ENCODE assay signal across 27 cellular contexts in the genomic region with DNA sequence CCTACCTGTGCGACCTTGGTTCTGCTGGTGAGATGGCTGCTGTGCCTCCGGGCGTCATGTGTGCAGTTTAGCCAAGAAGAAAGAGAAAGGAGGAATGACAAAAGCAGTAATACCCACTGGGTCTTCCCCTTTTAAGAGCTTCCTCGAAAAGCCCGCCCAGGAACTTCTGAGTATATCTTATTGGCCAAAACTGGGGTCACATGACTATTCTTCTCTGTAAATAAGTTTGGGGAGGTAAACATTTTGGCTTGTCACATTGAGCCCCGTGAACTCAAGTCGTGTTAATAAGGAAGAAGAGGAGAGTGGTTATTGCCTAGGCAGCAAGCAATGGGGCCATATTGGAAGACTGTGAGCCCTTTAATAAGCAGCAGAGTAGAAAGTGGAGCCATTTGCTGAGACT.
"Had no signal": no experiment of that assay in that cellular context is flagged by ENCODE, and none has a peak within 500 bp of the region (broad histone marks: within the 10 kb centered on the region; RNA-seq: fewer than 3 reads in every experiment).

No MANE protein-coding gene starts in this region.

- H3K9ac ChIP-seq: parathyroid adenoma had no signal

- H3K27me3 Mint-ChIP-seq: progenitor cell of endocrine pancreas had no signal

- H3K4me3 ChIP-seq: ovary, psoas muscle, right lobe of liver, sigmoid colon, stomach, thoracic aorta, thyroid gland, tibial nerve, upper lobe of left lung, vagina had no signal

- H3K36me3 ChIP-seq: ovary, right lobe of liver, sigmoid colon, stomach, thoracic aorta, thyroid gland, tibial nerve, upper lobe of left lung, vagina had no signal

- H3K36me3 Mint-ChIP-seq: natural killer cell treated with Interleukin-12 subunit alpha and Interleukin-12 subunit beta and Interleukin-15 and Interleukin-18, amount 100 ng/mL, for 72 hours; stimulated activated effector memory CD8-positive, alpha-beta T cell treated with anti-CD3 and anti-CD28 coated beads, Interleukin-12 subunit alpha, Interleukin-12 subunit beta, amount 100 ng/mL, for 72 hours; stimulated activated naive B cell treated with anti-CD40 and anti-IgM and Interleukin-4, amounts not matched to agents 10 μg/mL and 1 μg/mL and 100 μg/mL, for 72 hours had no signal

- H3K79me2 ChIP-seq: parathyroid adenoma had no signal

- H3K4me3 Mint-ChIP-seq: natural killer cell treated with Interleukin-12 subunit alpha and Interleukin-12 subunit beta and Interleukin-15 and Interleukin-18, amount 100 ng/mL, for 72 hours; nephron progenitor cell; neural crest cell; stimulated activated effector memory CD8-positive, alpha-beta T cell treated with anti-CD3 and anti-CD28 coated beads, Interleukin-12 subunit alpha, Interleukin-12 subunit beta, amount 100 ng/mL, for 72 hours; stimulated activated naive B cell treated with anti-CD40 and anti-IgM and Interleukin-4, amounts not matched to agents 10 μg/mL and 1 μg/mL and 100 μg/mL, for 72 hours; stimulated activated naive CD8-positive, alpha-beta T cell treated with anti-CD3 and anti-CD28 coated beads, Interleukin-15, Interleukin-2, amounts not matched to agents 100 ng/mL and 50 ng/mL, for 24 hours had no signal

- H2AFZ ChIP-seq: parathyroid adenoma had no signal

- H3K4me1 Mint-ChIP-seq: neural crest cell; stimulated activated effector memory CD8-positive, alpha-beta T cell treated with anti-CD3 and anti-CD28 coated beads, Interleukin-12 subunit alpha, Interleukin-12 subunit beta, amount 100 ng/mL, for 72 hours; stimulated activated naive B cell treated with anti-CD40 and anti-IgM and Interleukin-4, amounts not matched to agents 10 μg/mL and 1 μg/mL and 100 μg/mL, for 72 hours had no signal

- H3K27ac ChIP-seq: ovary, parathyroid adenoma, psoas muscle, right lobe of liver, sigmoid colon, stomach, thoracic aorta, thyroid gland, tibial nerve, upper lobe of left lung, vagina had no signal

- H3K4me1 ChIP-seq: parathyroid adenoma, psoas muscle, right lobe of liver, stomach, thyroid gland, tibial nerve, upper lobe of left lung, vagina had no signal

- H3K9me3 Mint-ChIP-seq: natural killer cell treated with Interleukin-12 subunit alpha and Interleukin-12 subunit beta and Interleukin-15 and Interleukin-18, amount 100 ng/mL, for 72 hours; stimulated activated effector memory CD8-positive, alpha-beta T cell treated with anti-CD3 and anti-CD28 coated beads, Interleukin-12 subunit alpha, Interleukin-12 subunit beta, amount 100 ng/mL, for 72 hours; stimulated activated naive B cell treated with anti-CD40 and anti-IgM and Interleukin-4, amounts not matched to agents 10 μg/mL and 1 μg/mL and 100 μg/mL, for 72 hours; stimulated activated naive CD8-positive, alpha-beta T cell treated with anti-CD3 and anti-CD28 coated beads, Interleukin-15, Interleukin-2, amounts not matched to agents 100 ng/mL and 50 ng/mL, for 24 hours had no signal

- H3K9me3 ChIP-seq: ovary, psoas muscle, right lobe of liver, sigmoid colon, stomach, thoracic aorta, thyroid gland, tibial nerve, upper lobe of left lung, vagina had no signal

- DNase-seq: nephron progenitor cell; occipital lobe; ovary; posterior cingulate gyrus; psoas muscle; right cardiac atrium; right lobe of liver; sigmoid colon; small intestine; stimulated activated CD4-positive, alpha-beta T cell treated with anti-CD3 and anti-CD28 coated beads, Interleukin-15, amount 100 ng/mL, for 24 hours; stimulated activated CD4-positive, alpha-beta T cell treated with anti-CD3 and anti-CD28 coated beads, Interleukin-2, amount 100 ng/mL, for 24 hours; stimulated activated CD4-positive, alpha-beta T cell treated with anti-CD3 and anti-CD28 coated beads, Interleukin-2, amount 100 ng/mL, for 48 hours; stimulated activated CD4-positive, alpha-beta T cell treated with anti-CD3 and anti-CD28 coated beads, Interleukin-4, amount 100 ng/mL, for 24 hours; stimulated activated naive B cell treated with anti-CD40 and anti-IgM and Interleukin-4, amounts not matched to agents 10 μg/mL and 1 μg/mL and 100 μg/mL, for 72 hours; stimulated activated naive CD4-positive, alpha-beta T cell treated with Interleukin-2 at 50 U/mL for 16 hours; stomach; thyroid gland; upper lobe of left lung had no signal

- ATAC-seq: natural killer cell treated with Interleukin-12 subunit alpha and Interleukin-12 subunit beta and Interleukin-15 and Interleukin-18, amount 100 ng/mL, for 72 hours; psoas muscle; right cardiac atrium; right lobe of liver; stimulated activated effector memory CD8-positive, alpha-beta T cell treated with anti-CD3 and anti-CD28 coated beads, Interleukin-12 subunit alpha, Interleukin-12 subunit beta, amount 100 ng/mL, for 72 hours; stimulated activated naive B cell treated with anti-CD40 and anti-IgM and Interleukin-4, amounts not matched to agents 10 μg/mL and 1 μg/mL and 100 μg/mL, for 72 hours had no signal

- H3K27ac Mint-ChIP-seq: natural killer cell treated with Interleukin-12 subunit alpha and Interleukin-12 subunit beta and Interleukin-15 and Interleukin-18, amount 100 ng/mL, for 72 hours; nephron progenitor cell; progenitor cell of endocrine pancreas; stimulated activated effector memory CD8-positive, alpha-beta T cell treated with anti-CD3 and anti-CD28 coated beads, Interleukin-12 subunit alpha, Interleukin-12 subunit beta, amount 100 ng/mL, for 72 hours; stimulated activated naive B cell treated with anti-CD40 and anti-IgM and Interleukin-4, amounts not matched to agents 10 μg/mL and 1 μg/mL and 100 μg/mL, for 72 hours; stimulated activated naive CD8-positive, alpha-beta T cell treated with anti-CD3 and anti-CD28 coated beads, Interleukin-15, Interleukin-2, amounts not matched to agents 100 ng/mL and 50 ng/mL, for 24 hours had no signal

- H3K27me3 ChIP-seq: ovary, right lobe of liver, sigmoid colon, stomach, thyroid gland, tibial nerve, upper lobe of left lung, vagina had no signal
